10 cellular contexts compared by ENCODE assay signal in genomic region chr16:29814592-29814991, GRCh38. TPM values are rescaled to one million over a fixed set of nuclear protein-coding genes. Genes with fewer than 3 reads are reported as not detected.
DNase-seq lines count a peak whose midpoint lies in the region; ATAC-seq and TF ChIP-seq lines count a peak whose summit lies in the region.
"Had no signal": no experiment of that assay in that cellular context is flagged by ENCODE, and none has a peak within 500 bp of the region (broad histone marks: within the 10 kb centered on the region; RNA-seq: fewer than 3 reads in every experiment).

No MANE protein-coding gene starts in this region.

- DNase-seq in NCI-H82 (lab: John Stamatoyannopoulos, UW) = peak; percentile 43
- DNase-seq in NCI-H82 treated with DMSO at 0.1 percent for 48 hours (lab: John Stamatoyannopoulos, UW; ENCODE audit: unreplicated experiment) = no peak
- DNase-seq in WERI-Rb-1 = no peak
- no peak for DNase-seq in hepatocyte (ENCODE audit: low spot score)
- no peak for DNase-seq in stimulated activated effector memory CD8-positive, alpha-beta T cell treated with anti-CD3 and anti-CD28 coated beads, Interleukin-12 subunit alpha, Interleukin-12 subunit beta, amount 100 ng/mL, for 72 hours (ENCODE audit: low spot score in 2 of 2)
- no peak for DNase-seq in NCI-H446 treated with DMSO at 0.1 percent for 48 hours (lab: John Stamatoyannopoulos, UW)
- DNase-seq in KG1 (lab: John Stamatoyannopoulos, UW) = no peak
- DNase-seq: MG63, SHP77 treated with DMSO at 0.1 percent for 48 hours had no signal

- WGBS in hepatocyte (ENCODE audit: low lambda C conversion rate, missing lambda C conversion rate) = 89% methylated on average over 4 of the region's 5 CpGs

- H4K20me1 ChIP-seq in hepatocyte (ENCODE audit: insufficient read depth, poor library complexity, severe bottlenecking) = peaks cover 9% of the 10 kb centered on the region

- H3K79me2 ChIP-seq in hepatocyte = peaks cover 51% of the 10 kb centered on the region

- H3K36me3 ChIP-seq in WERI-Rb-1 (peaks cover 30% of the 10 kb centered on the region), hepatocyte (replicated peaks; ENCODE audit: insufficient read depth, low read depth) (no peaks in the 10 kb centered on the region)

- no peak overlapping the region for H2AFZ ChIP-seq in hepatocyte

- no peak for ATAC-seq in stimulated activated effector memory CD8-positive, alpha-beta T cell treated with anti-CD3 and anti-CD28 coated beads, Interleukin-12 subunit alpha, Interleukin-12 subunit beta, amount 100 ng/mL, for 72 hours
- no peak for ATAC-seq in GM18517 (IDR thresholded peaks at IDR 0.05; ENCODE audit: unreplicated experiment)

- H3K9me3 ChIP-seq in WERI-Rb-1 (ENCODE audit: severe bottlenecking) = no peaks in the 10 kb centered on the region
- no peaks in the 10 kb centered on the region for H3K9me3 ChIP-seq in hepatocyte (ENCODE audit: low read depth)
- H3K9me3 ChIP-seq: MG63 had no signal

- H3K9me3 Mint-ChIP-seq in stimulated activated effector memory CD8-positive, alpha-beta T cell treated with anti-CD3 and anti-CD28 coated beads, Interleukin-12 subunit alpha, Interleukin-12 subunit beta, amount 100 ng/mL, for 72 hours = no peaks in the 10 kb centered on the region

- H3K27ac Mint-ChIP-seq in stimulated activated effector memory CD8-positive, alpha-beta T cell treated with anti-CD3 and anti-CD28 coated beads, Interleukin-12 subunit alpha, Interleukin-12 subunit beta, amount 100 ng/mL, for 72 hours = peak overlapping the region; percentile 93

- H3K4me1 ChIP-seq in hepatocyte (ENCODE audit: insufficient read depth) = peaks cover 33% of the 10 kb centered on the region

- peaks cover 91% of the 10 kb centered on the region for H3K4me1 Mint-ChIP-seq in stimulated activated effector memory CD8-positive, alpha-beta T cell treated with anti-CD3 and anti-CD28 coated beads, Interleukin-12 subunit alpha, Interleukin-12 subunit beta, amount 100 ng/mL, for 72 hours

- H3K27me3 ChIP-seq in WERI-Rb-1 (ENCODE audit: insufficient read depth, low read depth, severe bottlenecking) (no peaks in the 10 kb centered on the region), hepatocyte (no peaks in the 10 kb centered on the region)
- H3K27me3 ChIP-seq: MG63 had no signal

- no peaks in the 10 kb centered on the region for H3K9me2 ChIP-seq in hepatocyte (replicated peaks; ENCODE audit: insufficient read depth)

- H3K4me2 ChIP-seq in hepatocyte = peak overlapping the region; percentile 84

- H3K36me3 Mint-ChIP-seq in stimulated activated effector memory CD8-positive, alpha-beta T cell treated with anti-CD3 and anti-CD28 coated beads, Interleukin-12 subunit alpha, Interleukin-12 subunit beta, amount 100 ng/mL, for 72 hours = peaks cover 68% of the 10 kb centered on the region

- H3K4me3 ChIP-seq in WERI-Rb-1 (ENCODE audit: low read depth, low read length) (no peak overlapping the region), hepatocyte (no peak overlapping the region)

- TF ChIP-seq CTCF in WERI-Rb-1 (IDR thresholded peaks at IDR 0.05; ENCODE audit: low read depth, low read length) = no peak
- TF ChIP-seq CTCF in hepatocyte (IDR thresholded peaks at IDR 0.05; ENCODE audit: poor library complexity) = no peak

- peak overlapping the region; percentile 97 for H3K4me3 Mint-ChIP-seq in stimulated activated effector memory CD8-positive, alpha-beta T cell treated with anti-CD3 and anti-CD28 coated beads, Interleukin-12 subunit alpha, Interleukin-12 subunit beta, amount 100 ng/mL, for 72 hours

- H3K27ac ChIP-seq in WERI-Rb-1 (peak overlapping the region; percentile 97), hepatocyte (no peak overlapping the region)

RNA-seq across cellular contexts. Expression of gene PAGR1, which starts 1.4 kb away (rescaled TPM):
- total RNA-seq in hepatocyte = 31.6 and 39.3 TPM in 2 replicates
- 48.5 and 53.4 TPM in 2 replicates for polyA plus RNA-seq in hepatocyte

RNA-seq across cellular contexts. Expression of gene PRRT2, which starts 2.6 kb away (rescaled TPM):
- total RNA-seq in hepatocyte = 7.0 and 8.0 TPM in 2 replicates
- 11.1 and 23.9 TPM in 2 replicates for polyA plus RNA-seq in hepatocyte

RNA-seq across cellular contexts. Expression of gene MVP, which starts 5.7 kb away (rescaled TPM):
- total RNA-seq in hepatocyte = 80.0 and 121 TPM in 2 replicates
- polyA plus RNA-seq in hepatocyte = 140 and 146 TPM in 2 replicates

RNA-seq across cellular contexts. Expression of gene MAZ, which starts 8.3 kb away (rescaled TPM):
- 123 and 132 TPM in 2 replicates for total RNA-seq in hepatocyte
- 190 and 192 TPM in 2 replicates for polyA plus RNA-seq in hepatocyte

RNA-seq across cellular contexts. Expression of gene KIF22, which starts 24.0 kb away (rescaled TPM):
- 42.6 and 43.3 TPM in 2 replicates for total RNA-seq in hepatocyte
- 42.5 and 44.5 TPM in 2 replicates for polyA plus RNA-seq in hepatocyte
